In genomic region chr13:30616927-30617314, GRCh38 we compare ENCODE assay signal across 8 cellular contexts. TPM values are rescaled to one million over a fixed set of nuclear protein-coding genes. Genes with fewer than 3 reads are reported as not detected.
A peak's percentile ranks its signal among the peaks of the same experiment; 100 is the strongest.
DNase-seq lines count a peak whose midpoint lies in the region; ATAC-seq and TF ChIP-seq lines count a peak whose summit lies in the region.

No MANE protein-coding gene starts in this region.

- H3K4me3 Mint-ChIP-seq in stimulated activated naive CD8-positive, alpha-beta T cell treated with anti-CD3 and anti-CD28 coated beads, Interleukin-15, amount 100 ng/mL, for 72 hours, result no peak overlapping the region

- H3K9me3 ChIP-seq in duodenal mucosa (ENCODE audit: control insufficient read depth in 1 of 2, low read length in 2 of 2) (no peaks in the 10 kb centered on the region), left lung (no peaks in the 10 kb centered on the region)

- no peak overlapping the region for H3K27ac Mint-ChIP-seq in stimulated activated naive CD8-positive, alpha-beta T cell treated with anti-CD3 and anti-CD28 coated beads, Interleukin-15, amount 100 ng/mL, for 72 hours

- H3K27me3 ChIP-seq in duodenal mucosa (ENCODE audit: control insufficient read depth in 1 of 2, insufficient read depth in 2 of 2, low read length in 2 of 2), result no peaks in the 10 kb centered on the region
- no peaks in the 10 kb centered on the region for H3K27me3 ChIP-seq in left lung

- no peaks in the 10 kb centered on the region for H3K36me3 ChIP-seq in duodenal mucosa (ENCODE audit: control insufficient read depth in 1 of 2, insufficient read depth in 2 of 2, low read length in 2 of 2)
- H3K36me3 ChIP-seq in left lung, result peaks cover 0 to 5% of the 10 kb centered on the region in 2 donors

- H3K27me3 Mint-ChIP-seq in stimulated activated naive CD8-positive, alpha-beta T cell treated with anti-CD3 and anti-CD28 coated beads, Interleukin-15, amount 100 ng/mL, for 72 hours, result no peaks in the 10 kb centered on the region

- peak overlapping the region; percentile 86 for H3K4me3 ChIP-seq in GM12875 (ENCODE audit: low read depth, low read length)
- peak overlapping the region; percentile 85 to 90 for H3K4me3 ChIP-seq in duodenal mucosa (ENCODE audit: low read depth in 1 of 2, low read length in 2 of 2)
- H3K4me3 ChIP-seq in left lung, result peak overlapping the region; percentile 46 to 87

- no peaks in the 10 kb centered on the region for H3K9me3 Mint-ChIP-seq in stimulated activated naive CD8-positive, alpha-beta T cell treated with anti-CD3 and anti-CD28 coated beads, Interleukin-15, amount 100 ng/mL, for 72 hours

- intact Hi-C loops in left lung (cut with DNase I), result loop anchor here in 1 of 2 donors (5.0 kb wide), 1 partner anchor 150 kb away; the partner anchor contains the start of gene HMGB1

- H3K9ac ChIP-seq in duodenal mucosa (ENCODE audit: low read depth in 1 of 2, low read length in 2 of 2), result peak overlapping the region; percentile 99 to 100

- H3K27ac ChIP-seq in duodenal mucosa (ENCODE audit: low read depth, low read length) (peak overlapping the region; percentile 99), left lung (peak overlapping the region; percentile 99 to 100)

- DNase-seq in AG08395 (ENCODE audit: low spot score) (peak; percentile 79), NCI-H1417 (lab: John Stamatoyannopoulos, UW) (peak; percentile 52 to 93 (median 85)), SW 1271 (lab: John Stamatoyannopoulos, UW) (peak; percentile 76 to 84), left lung (peak in 1 of 2 donors; percentile 65)
- no peak for DNase-seq in stimulated activated naive CD8-positive, alpha-beta T cell treated with anti-CD3 and anti-CD28 coated beads, Interleukin-15, amount 100 ng/mL, for 72 hours

- H3K4me1 Mint-ChIP-seq in stimulated activated naive CD8-positive, alpha-beta T cell treated with anti-CD3 and anti-CD28 coated beads, Interleukin-15, amount 100 ng/mL, for 72 hours, result peaks cover 6% of the 10 kb centered on the region

- H3K4me1 ChIP-seq in duodenal mucosa (ENCODE audit: control insufficient read depth in 1 of 2, insufficient read depth in 2 of 2, low read length in 2 of 2) (peaks cover 27 to 30% of the 10 kb centered on the region in 2 donors), left lung (peaks cover 11 to 55% of the 10 kb centered on the region in 2 donors)

- TF ChIP-seq CTCF in GM12875 (IDR thresholded peaks at IDR 0.05; ENCODE audit: borderline replicate concordance, insufficient read depth, low read depth, low read length) (no peak), left lung (IDR thresholded peaks at IDR 0.05) (no peak)

- ATAC-seq in HG02852 (IDR thresholded peaks at IDR 0.05; ENCODE audit: unreplicated experiment) (peak; percentile 15), left lung (peak; percentile 73)
- ATAC-seq in stimulated activated naive CD8-positive, alpha-beta T cell treated with anti-CD3 and anti-CD28 coated beads, Interleukin-15, amount 100 ng/mL, for 72 hours, result peak; percentile 57

RNA-seq across cellular contexts. Expression of gene USPL1, which starts 0.8 kb away (rescaled TPM):
- total RNA-seq in left lung, result 10 to 100 TPM; 12.1 to 14.0 TPM

Comparison
In these comparisons a context has a peak if more than half of its experiments do, and no peak if none do; other contexts are left out.
1. DNase-seq: peak in AG08395 (single experiment), NCI-H1417 (3 of 3) and SW 1271 (2 of 2); none in stimulated activated naive CD8-positive, alpha-beta T cell treated with anti-CD3 and anti-CD28 coated beads, Interleukin-15, amount 100 ng/mL, for 72 hours (0 of 2).
2. ATAC-seq: peak in every context shown above with its lines; median percentile 73 in left lung; 57 in stimulated activated naive CD8-positive, alpha-beta T cell treated with anti-CD3 and anti-CD28 coated beads, Interleukin-15, amount 100 ng/mL, for 72 hours; 15 in HG02852.
3. Peak in every context shown above with its lines, with median percentiles within 50 percentile points of each other: H3K4me3 ChIP-seq.